In genomic region chr5:127976991-127977717, GRCh38 we compare ENCODE assay signal across 21 cellular contexts.
"Had no signal": no experiment of that assay in that cellular context is flagged by ENCODE, and none has a peak within 500 bp of the region (broad histone marks: within the 10 kb centered on the region; RNA-seq: fewer than 3 reads in every experiment).

No MANE protein-coding gene starts in this region.

- H3K27me3 ChIP-seq: colonic mucosa, hepatocyte, sigmoid colon, transverse colon had no signal

- H3K4me3 ChIP-seq: colonic mucosa, hepatocyte, sigmoid colon, smooth muscle cell, transverse colon had no signal

- H3K9me3 ChIP-seq: colonic mucosa, sigmoid colon, transverse colon had no signal

- H3K36me3 ChIP-seq: colonic mucosa, sigmoid colon, transverse colon had no signal

- DNase-seq: activated B cell treated with CpG ODN at 0.5 μM for 24 hours; activated CD4-positive, alpha-beta T cell treated with anti-CD3 and anti-CD28 coated beads for 36 hours; activated CD4-positive, alpha-beta T cell treated with anti-CD3 and anti-CD28 coated beads, Interleukin-2, amount 50 U/mL, for 48 hours; activated CD8-positive, alpha-beta memory T cell treated with anti-CD3 and anti-CD28 coated beads, Interleukin-2, amount 50 U/mL, for 48 hours; activated naive CD4-positive, alpha-beta T cell treated with Interleukin-2 at 50 U/mL for 16 hours; activated naive CD8-positive, alpha-beta T cell treated with anti-CD3 and anti-CD28 coated beads for 36 hours; activated T-cell treated with anti-CD3 and anti-CD28 coated beads, Interleukin-2, amount 50 U/mL, for 48 hours; colonic mucosa; foreskin fibroblast; kidney glomerular epithelial cell; mesenchymal stem cell; nephron progenitor cell; nucleus accumbens; sigmoid colon; stimulated activated CD4-positive, alpha-beta T cell treated with anti-CD3 and anti-CD28 coated beads, Interleukin-15, amount 100 ng/mL, for 24 hours; T1000; transverse colon had no signal

- H3K27ac ChIP-seq: colonic mucosa, hepatocyte, parathyroid adenoma had no signal

- H3K4me1 ChIP-seq: colonic mucosa, parathyroid adenoma had no signal

- ATAC-seq: activated CD4-positive, alpha-beta T cell treated with anti-CD3 and anti-CD28 coated beads for 36 hours; stimulated activated memory B cell treated with anti-CD40 and anti-IgM and Interleukin-4, amounts not matched to agents 10 μg/mL and 1 μg/mL and 100 μg/mL, for 72 hours had no signal
